20 cellular contexts compared by ENCODE assay signal in the genomic region with DNA sequence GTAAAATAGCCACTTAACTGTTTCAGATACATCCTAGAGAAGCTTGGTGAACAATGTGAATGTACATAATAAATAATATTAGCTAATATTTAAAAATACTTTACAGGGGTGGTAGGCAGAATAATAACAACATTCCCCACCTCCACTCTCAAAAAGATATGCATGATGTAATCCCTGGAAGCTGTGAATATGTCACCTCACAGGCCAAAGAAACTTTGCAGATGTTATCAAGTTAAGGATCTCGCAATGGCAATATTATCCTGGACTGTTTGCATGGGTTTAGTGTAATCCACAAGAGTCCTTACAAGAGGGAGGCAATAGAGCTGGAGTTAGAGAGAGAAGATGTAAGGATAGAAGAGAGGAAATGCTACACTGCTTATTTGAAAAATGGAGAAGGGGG. TPM values are rescaled to one million over a fixed set of nuclear protein-coding genes. Genes with fewer than 3 reads are reported as not detected.
DNase-seq lines count a peak whose midpoint lies in the region; ATAC-seq, FAIRE-seq and TF ChIP-seq lines count a peak whose summit lies in the region.
"Had no signal": no experiment of that assay in that cellular context is flagged by ENCODE, and none has a peak within 500 bp of the region (broad histone marks: within the 10 kb centered on the region; RNA-seq: fewer than 3 reads in every experiment).

No MANE protein-coding gene starts in this region.

- H3K4me3 Mint-ChIP-seq in stimulated activated naive CD8-positive, alpha-beta T cell treated with anti-CD3 and anti-CD28 coated beads, Interleukin-15, amount 100 ng/mL, for 72 hours = no peak overlapping the region
- H3K4me3 Mint-ChIP-seq: CD8-positive, alpha-beta memory T cell; GM23338 had no signal

- H3K79me2 ChIP-seq in HepG2 (ENCODE audit: insufficient read depth, low read length) = no peaks in the 10 kb centered on the region
- H3K79me2 ChIP-seq in endothelial cell of umbilical vein (ENCODE audit: control insufficient read depth, insufficient read depth, low read length) = no peaks in the 10 kb centered on the region
- no peaks in the 10 kb centered on the region for H3K79me2 ChIP-seq in Karpas-422 (ENCODE audit: low read length)

- peaks cover 7% of the 10 kb centered on the region for H3K4me1 Mint-ChIP-seq in stimulated activated naive CD8-positive, alpha-beta T cell treated with anti-CD3 and anti-CD28 coated beads, Interleukin-15, amount 100 ng/mL, for 72 hours
- H3K4me1 Mint-ChIP-seq: CD8-positive, alpha-beta memory T cell had no signal

- FAIRE-seq in HepG2 (lab: Jason Lieb, UNC) = no peak
- FAIRE-seq in endothelial cell of umbilical vein (lab: Jason Lieb, UNC) = no peak
- FAIRE-seq: GM12878, GM18507, HTR-8/SVneo had no signal

- TF ChIP-seq EP300 in HepG2 (IDR thresholded peaks at IDR 0.05; ENCODE audit: low read depth in 2 of 2, low read length in 2 of 2) = no peak
- no peak for TF ChIP-seq EP300 in HepG2 (CRISPR knock-in tag; IDR thresholded peaks at IDR 0.05; ENCODE audit: borderline replicate concordance)

- TF ChIP-seq RAD21 in HepG2 (CRISPR knock-in tag; IDR thresholded peaks at IDR 0.05) = no peak

- intact Hi-C loops in HepG2 (cut with micrococcal nuclease; ENCODE audit: unreplicated experiment) = loop anchor here (10.0 kb wide), 1 partner anchor 673 kb away; no protein-coding TSS in a partner anchor
- intact Hi-C loops in right lobe of liver (cut with DNase I) = no loop called here
- intact Hi-C loops in endothelial cell of umbilical vein (cut with micrococcal nuclease) = loop anchor here (10.0 kb wide), 1 partner anchor 527 kb away; no protein-coding TSS in a partner anchor
- intact Hi-C loops in sciatic nerve (cut with DNase I) = no loop called here

- H3K4me2 ChIP-seq in HepG2 (ENCODE audit: low read depth, low read length) (no peak overlapping the region), endothelial cell of umbilical vein (ENCODE audit: insufficient read depth, low read length) (no peak overlapping the region), Karpas-422 (ENCODE audit: low read depth, low read length, poor library complexity, severe bottlenecking) (no peak overlapping the region)
- H3K4me2 ChIP-seq: BLaER1, GM23338 had no signal

- H3K4me1 ChIP-seq in HepG2 (ENCODE audit: insufficient read depth, low read length) = peaks cover 16% of the 10 kb centered on the region
- H3K4me1 ChIP-seq in right lobe of liver = no peaks in the 10 kb centered on the region
- no peaks in the 10 kb centered on the region for H3K4me1 ChIP-seq in endothelial cell of umbilical vein (ENCODE audit: control insufficient read depth, extremely low read depth, insufficient read depth, low read length)
- H3K4me1 ChIP-seq in Karpas-422 (ENCODE audit: low read length) = no peaks in the 10 kb centered on the region
- H3K4me1 ChIP-seq: BLaER1 had no signal

- TF ChIP-seq POLR2A in HepG2 (IDR thresholded peaks at IDR 0.05; ENCODE audit: insufficient read depth in 1 of 2, low read depth in 2 of 2, low read length in 2 of 2) = no peak
- TF ChIP-seq POLR2A in right lobe of liver (IDR thresholded peaks at IDR 0.05) = no peak
- TF ChIP-seq POLR2A in endothelial cell of umbilical vein (IDR thresholded peaks at IDR 0.05; ENCODE audit: low read depth, low read length) = no peak

- H2AFZ ChIP-seq in HepG2 (ENCODE audit: low read length) (no peak overlapping the region), endothelial cell of umbilical vein (ENCODE audit: low read depth, low read length) (no peak overlapping the region), Karpas-422 (ENCODE audit: low read length) (no peak overlapping the region)
- H2AFZ ChIP-seq: GM23338 had no signal

- in situ Hi-C loops in HepG2 (cut with HindIII; ENCODE audit: extremely low pct_ligation_motif_present, low pct_unique_long_range_greater_than_20kb) = no loop called here

- H4K20me1 ChIP-seq in HepG2 (ENCODE audit: insufficient read depth, low read length) = no peaks in the 10 kb centered on the region
- no peaks in the 10 kb centered on the region for H4K20me1 ChIP-seq in endothelial cell of umbilical vein (replicated peaks; ENCODE audit: control insufficient read depth, extremely low read depth, insufficient read depth, low read length)
- no peaks in the 10 kb centered on the region for H4K20me1 ChIP-seq in Karpas-422 (ENCODE audit: insufficient read depth, low read depth, low read length)
- H4K20me1 ChIP-seq: BLaER1 had no signal

- BruUV-seq in HepG2 (replicated peaks; lab: Mats Ljungman, UMichigan) = no TSS peak
- no TSS peak for BruUV-seq in endothelial cell of umbilical vein (replicated peaks; lab: Mats Ljungman, UMichigan)

- H3K9me1 ChIP-seq in endothelial cell of umbilical vein (replicated peaks; ENCODE audit: control insufficient read depth, extremely low read depth, insufficient read depth, low read length) = peaks cover 3% of the 10 kb centered on the region

- H3K27ac Mint-ChIP-seq in stimulated activated naive CD8-positive, alpha-beta T cell treated with anti-CD3 and anti-CD28 coated beads, Interleukin-15, amount 100 ng/mL, for 72 hours = no peak overlapping the region
- H3K27ac Mint-ChIP-seq: CD8-positive, alpha-beta memory T cell; GM23338 had no signal

- dilution Hi-C loops in endothelial cell of umbilical vein (cut with MboI; ENCODE audit: extremely low pct_ligation_motif_present, low sequenced_read_pairs) = no loop called here

- no peak overlapping the region for H3K9ac ChIP-seq in HepG2 (ENCODE audit: insufficient read depth, low read depth, low read length)
- no peak overlapping the region for H3K9ac ChIP-seq in endothelial cell of umbilical vein (replicated peaks; ENCODE audit: extremely low read depth, insufficient read depth, low read length)
- H3K9ac ChIP-seq in Karpas-422 (ENCODE audit: low read length) = no peak overlapping the region
- H3K9ac ChIP-seq: BLaER1 had no signal

- POLR2A ChIA-PET in HepG2 (lab: Yijun Ruan, JAX) = no interaction called here
- POLR2A ChIA-PET in endothelial cell of umbilical vein (lab: Charles Lee) = no interaction called here

- no peaks in the 10 kb centered on the region for H3K9me3 ChIP-seq in HepG2 (ENCODE audit: low read length)
- H3K9me3 ChIP-seq in right lobe of liver = no peaks in the 10 kb centered on the region
- no peaks in the 10 kb centered on the region for H3K9me3 ChIP-seq in endothelial cell of umbilical vein (replicated peaks; ENCODE audit: control insufficient read depth, insufficient read depth, low read length)
- H3K9me3 ChIP-seq in Karpas-422 (ENCODE audit: low read length) = peaks cover 13% of the 10 kb centered on the region
- H3K9me3 ChIP-seq: BLaER1, Caco-2 had no signal

- H3K27ac ChIP-seq in HepG2 (ENCODE audit: extremely low read length, insufficient read depth, low read length) (no peak overlapping the region), right lobe of liver (no peak overlapping the region), endothelial cell of umbilical vein (ENCODE audit: insufficient read depth, low read depth, low read length) (no peak overlapping the region), Karpas-422 (ENCODE audit: low read length) (no peak overlapping the region)
- H3K27ac ChIP-seq: BLaER1 had no signal

- ATAC-seq in HepG2 (no peak), right lobe of liver (no peak), sciatic nerve (no peak)
- ATAC-seq in stimulated activated naive CD8-positive, alpha-beta T cell treated with anti-CD3 and anti-CD28 coated beads, Interleukin-15, amount 100 ng/mL, for 72 hours = no peak
- ATAC-seq: GM12878, GM23338 had no signal

- no peaks in the 10 kb centered on the region for H3K9me3 Mint-ChIP-seq in stimulated activated naive CD8-positive, alpha-beta T cell treated with anti-CD3 and anti-CD28 coated beads, Interleukin-15, amount 100 ng/mL, for 72 hours
- H3K9me3 Mint-ChIP-seq: CD8-positive, alpha-beta memory T cell; GM23338 had no signal

- H3K4me3 ChIP-seq in HepG2 (replicated peaks in 1 of 3; ENCODE audit: insufficient read depth in 1 of 3, low read depth in 2 of 3, low read length in 3 of 3) = no peak overlapping the region
- no peak overlapping the region for H3K4me3 ChIP-seq in right lobe of liver
- no peak overlapping the region for H3K4me3 ChIP-seq in endothelial cell of umbilical vein (replicated peaks in 1 of 3; ENCODE audit: insufficient read depth in 1 of 3, low read depth in 1 of 3, low read length in 3 of 3)
- no peak overlapping the region for H3K4me3 ChIP-seq in Karpas-422 (ENCODE audit: low read length)
- H3K4me3 ChIP-seq: BLaER1, GM12878, GM23338 had no signal

- 0% methylated on average over 1 of the region's 1 CpG for WGBS in HepG2 (ENCODE audit: low lambda C conversion rate)
- WGBS in right lobe of liver (ENCODE audit: insufficient coverage, low coverage, low lambda C conversion rate, missing lambda C conversion rate) = 71% methylated on average over 1 of the region's 1 CpG

- peaks cover 26% of the 10 kb centered on the region for H3K27me3 Mint-ChIP-seq in stimulated activated naive CD8-positive, alpha-beta T cell treated with anti-CD3 and anti-CD28 coated beads, Interleukin-15, amount 100 ng/mL, for 72 hours

- CTCF ChIA-PET in HepG2 (lab: Yijun Ruan, JAX; ENCODE audit: low intra/inter-chr PET ratio, low total read pairs) = no interaction called here
- CTCF ChIA-PET in endothelial cell of umbilical vein (lab: Charles Lee) = interaction anchor here (1.0 to 1.8 kb wide), 3 partner anchors 11 to 199 kb away, joined by 3 to 4 read pairs (median 4); no protein-coding TSS in a partner anchor

- DNase-seq in HepG2 (ENCODE audit: low spot score) (no peak), right lobe of liver (no peak), OCI-M1 (lab: John Stamatoyannopoulos, UW) (peak; percentile 80), endothelial cell of umbilical vein (ENCODE audit: low read depth, low spot score) (no peak), Karpas-422 (no peak), NCI-H2029 (lab: John Stamatoyannopoulos, UW) (no peak), sciatic nerve (ENCODE audit: low spot score) (no peak)
- no peak for DNase-seq in stimulated activated naive CD8-positive, alpha-beta T cell treated with anti-CD3 and anti-CD28 coated beads, Interleukin-15, amount 100 ng/mL, for 72 hours
- DNase-seq: 8988T; AML-193; CD8-positive, alpha-beta memory T cell; DMS79; H7 had no signal

- H3K36me3 ChIP-seq in HepG2 (replicated peaks in 1 of 2; ENCODE audit: control insufficient read depth in 1 of 2, insufficient read depth in 2 of 2, low read length in 2 of 2) (no peaks in the 10 kb centered on the region), right lobe of liver (no peaks in the 10 kb centered on the region), endothelial cell of umbilical vein (ENCODE audit: control insufficient read depth in 2 of 2, extremely low read depth in 1 of 2, insufficient read depth in 2 of 2, low read length in 2 of 2) (no peaks in the 10 kb centered on the region), Karpas-422 (ENCODE audit: insufficient read depth, low read length) (no peaks in the 10 kb centered on the region)
- H3K36me3 ChIP-seq: BLaER1 had no signal

- H3K27me3 ChIP-seq in HepG2 (ENCODE audit: control insufficient read depth in 1 of 2, insufficient read depth in 2 of 2, low read length in 2 of 2) (peaks cover 0 to 4% of the 10 kb centered on the region in 2 experiments; a peak in 1 of 5 replicates), right lobe of liver (no peaks in the 10 kb centered on the region), endothelial cell of umbilical vein (ENCODE audit: control insufficient read depth in 2 of 2, insufficient read depth in 2 of 2, low read length in 2 of 2) (no peaks in the 10 kb centered on the region), Karpas-422 (ENCODE audit: low read length) (no peaks in the 10 kb centered on the region)
- H3K27me3 ChIP-seq: BLaER1 had no signal

- no peaks in the 10 kb centered on the region for H3K9me2 ChIP-seq in Karpas-422 (replicated peaks; ENCODE audit: insufficient read depth, low read length)

- TF ChIP-seq CTCF in HepG2 (CRISPR knock-in tag; IDR thresholded peaks at IDR 0.05) (no peak), right lobe of liver (IDR thresholded peaks at IDR 0.05) (no peak), endothelial cell of umbilical vein (IDR thresholded peaks at IDR 0.05; ENCODE audit: extremely low read depth in 1 of 2, insufficient read depth in 1 of 2, low read depth in 1 of 2, low read length in 2 of 2) (no peak)

RNA-seq across cellular contexts. Expression of a gene that starts 7.0 kb away (rescaled TPM):
- total RNA-seq in HepG2 (2016; rRNA removed; fragmentation: Illumina TruSeq; extraction: Trizol) = 52.4 and 98.3 TPM in 2 replicates
- 29.7 and 32.9 TPM in 2 replicates for total RNA-seq in HepG2 (2016; cell fraction: cytosol; rRNA removed; fragmentation: Illumina TruSeq; extraction: Trizol; ENCODE audit: low read depth)
- total RNA-seq in HepG2 (2016; cell fraction: insoluble cytoplasmic fraction; rRNA removed; fragmentation: Illumina TruSeq; extraction: Trizol) = 47.0 and 86.4 TPM in 2 replicates
- 36.9 and 39.5 TPM in 2 replicates for total RNA-seq in HepG2 (2016; cell fraction: membrane; rRNA removed; fragmentation: Illumina TruSeq; extraction: Trizol)
- total RNA-seq in HepG2 (2016; cell fraction: nucleus; rRNA removed; fragmentation: Illumina TruSeq; extraction: Trizol) = 243 and 259 TPM in 2 replicates
- 40.0 and 43.6 TPM in 2 replicates for polyA plus RNA-seq in HepG2 (2011; rRNA removed)
- 26.4 and 36.1 TPM in 2 replicates for polyA plus RNA-seq in HepG2 (2011; cell fraction: cytosol; rRNA removed)
- 57.3 and 62.4 TPM in 2 replicates for polyA plus RNA-seq in HepG2 (2011; cell fraction: nucleus; rRNA removed)
- 74.2 and 81.5 TPM in 2 replicates for polyA plus RNA-seq in HepG2 (2012)
- 14.1 and 16.7 TPM in 2 replicates for polyA plus RNA-seq in HepG2 (2016; cell fraction: cytosol; fragmentation: Illumina TruSeq; extraction: Trizol; ENCODE audit: low read depth)
- 36.4 and 38.2 TPM in 2 replicates for polyA plus RNA-seq in HepG2 (2016; cell fraction: insoluble cytoplasmic fraction; fragmentation: Illumina TruSeq; extraction: Trizol; ENCODE audit: low read depth)
- 17.6 and 19.0 TPM in 2 replicates for polyA plus RNA-seq in HepG2 (2016; cell fraction: membrane; fragmentation: Illumina TruSeq; extraction: Trizol; ENCODE audit: low read depth)
- polyA plus RNA-seq in HepG2 (2016; cell fraction: nucleus; fragmentation: Illumina TruSeq; extraction: Trizol; ENCODE audit: insufficient read depth, low read depth) = 68.4 and 81.3 TPM in 2 replicates
- 19.5 and 154 TPM in 2 replicates for polyA minus RNA-seq in HepG2 (2011; rRNA and poly(A)+ RNA removed; ENCODE audit: low replicate concordance)
- 69.6 and 97.5 TPM in 2 replicates for polyA minus RNA-seq in HepG2 (2011; cell fraction: cytosol; rRNA and poly(A)+ RNA removed)
- polyA minus RNA-seq in HepG2 (2011; cell fraction: nucleus; rRNA and poly(A)+ RNA removed) = 726 and 816 TPM in 2 replicates
- 10 to 100 TPM; 27.7 to 54.5 (median 35.7) TPM for total RNA-seq in right lobe of liver
- 74.0 and 88.3 TPM in 2 replicates for total RNA-seq in endothelial cell of umbilical vein
- polyA plus RNA-seq in endothelial cell of umbilical vein = 14.5 and 15.2 TPM in 2 replicates
- 11.3 and 12.8 TPM in 2 replicates for polyA plus RNA-seq in endothelial cell of umbilical vein (2011; cell fraction: cytosol; rRNA removed)
- polyA plus RNA-seq in endothelial cell of umbilical vein (2011; cell fraction: nucleus; rRNA removed) = 26.0 and 29.7 TPM in 2 replicates
- polyA plus RNA-seq in endothelial cell of umbilical vein (2012) = 46.0 and 69.9 TPM in 2 replicates
- 118 and 121 TPM in 2 replicates for polyA minus RNA-seq in endothelial cell of umbilical vein
- polyA minus RNA-seq in endothelial cell of umbilical vein (2011; cell fraction: cytosol; rRNA and poly(A)+ RNA removed) = 6.0 TPM
- 352 and 446 TPM in 2 replicates for polyA minus RNA-seq in endothelial cell of umbilical vein (2011; cell fraction: nucleus; rRNA and poly(A)+ RNA removed)
- 0.04 and 0.11 TPM in 2 replicates for total RNA-seq in Karpas-422 (2014; rRNA removed; shearing (Covaris generic); ENCODE audit: low replicate concordance)
- total RNA-seq in sciatic nerve = 25.9 TPM
- total RNA-seq: G401 had no signal

Comparison
In these comparisons a context has a peak if more than half of its experiments do, and no peak if none do; other contexts are left out.
1. intact Hi-C loops: an anchor here in HepG2 (10.0 kb wide) and endothelial cell of umbilical vein (10.0 kb wide); none called in right lobe of liver and sciatic nerve.
2. RNA of a gene that starts 7.0 kb away (total RNA-seq): 29.7 to 259 TPM in HepG2, 74.0 to 88.3 TPM in endothelial cell of umbilical vein, 27.7 to 54.5 TPM in right lobe of liver and 25.9 TPM in sciatic nerve (single experiment); 0.04 to 0.11 TPM in Karpas-422; every median in the first group is over 10 times any median in the second.